ENCODE assay signal across 3 cellular contexts in the genomic region with DNA sequence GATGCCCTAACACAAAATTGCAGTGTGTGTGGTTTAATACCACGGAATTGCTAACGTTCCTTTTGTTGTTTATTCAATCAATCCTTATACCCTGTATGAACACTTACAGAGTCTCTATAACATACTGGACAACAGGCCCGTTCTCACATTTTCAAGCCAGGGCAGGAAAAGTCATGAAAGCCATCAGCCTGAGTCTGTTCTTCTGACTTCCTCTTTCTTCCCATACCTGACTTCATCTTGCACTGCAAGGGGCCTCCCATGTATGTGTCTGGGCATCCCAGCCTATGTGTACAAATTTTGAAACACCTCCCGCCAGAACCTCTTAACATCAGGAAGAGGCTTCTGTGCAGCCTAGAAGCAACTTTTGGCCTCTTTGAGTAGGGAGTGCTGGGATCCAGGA.
TF ChIP-seq lines count a peak whose summit lies in the region.

No MANE protein-coding gene starts in this region.

TF ChIP-seq in GM12891, 5 proteins besides CTCF, POLR2A, EP300 and RAD21:
- no peak for TF ChIP-seq TAF1 (IDR thresholded peaks at IDR 0.05; ENCODE audit: low read depth, low read length)
- peak; percentile 89 for TF ChIP-seq SPI1 (IDR thresholded peaks at IDR 0.05; ENCODE audit: low read depth, low read length)

TF ChIP-seq in IMR-90, 13 proteins besides CTCF, POLR2A, EP300 and RAD21:
- no peak for TF ChIP-seq CHD1 (IDR thresholded peaks at IDR 0.05; ENCODE audit: low read depth, low read length)
- no peak for TF ChIP-seq NFE2L2 (IDR thresholded peaks at IDR 0.05; ENCODE audit: low read depth, low read length)
- TF ChIP-seq BHLHE40 (IDR thresholded peaks at IDR 0.05; ENCODE audit: low read depth, low read length), result no peak
- no peak for TF ChIP-seq MXI1 (IDR thresholded peaks at IDR 0.05; ENCODE audit: borderline replicate concordance, low read depth, low read length)
- TF ChIP-seq RFX5 (IDR thresholded peaks at IDR 0.05; ENCODE audit: low read depth, low read length), result no peak
- no peak for TF ChIP-seq ELK1 (IDR thresholded peaks at IDR 0.05; ENCODE audit: borderline replicate concordance, low read depth, low read length)
- no peak for TF ChIP-seq MAFK (IDR thresholded peaks at IDR 0.05; ENCODE audit: low read depth, low read length)
TF ChIP-seq in IMR-90: peak in this region for 0.

TF ChIP-seq in K562, 482 proteins besides CTCF, POLR2A, EP300 and RAD21:
- TF ChIP-seq SPI1 (IDR thresholded peaks at IDR 0.05; ENCODE audit: borderline replicate concordance, low read depth, low read length), result 0 out of 2 replicates have a peak, but pooled peaks have one; percentile 45
- TF ChIP-seq ZNF436 (CRISPR knock-in tag; IDR thresholded peaks at IDR 0.05), result no peak
